Comparison of ENCODE assay signal across 10 cellular contexts in the genomic region with DNA sequence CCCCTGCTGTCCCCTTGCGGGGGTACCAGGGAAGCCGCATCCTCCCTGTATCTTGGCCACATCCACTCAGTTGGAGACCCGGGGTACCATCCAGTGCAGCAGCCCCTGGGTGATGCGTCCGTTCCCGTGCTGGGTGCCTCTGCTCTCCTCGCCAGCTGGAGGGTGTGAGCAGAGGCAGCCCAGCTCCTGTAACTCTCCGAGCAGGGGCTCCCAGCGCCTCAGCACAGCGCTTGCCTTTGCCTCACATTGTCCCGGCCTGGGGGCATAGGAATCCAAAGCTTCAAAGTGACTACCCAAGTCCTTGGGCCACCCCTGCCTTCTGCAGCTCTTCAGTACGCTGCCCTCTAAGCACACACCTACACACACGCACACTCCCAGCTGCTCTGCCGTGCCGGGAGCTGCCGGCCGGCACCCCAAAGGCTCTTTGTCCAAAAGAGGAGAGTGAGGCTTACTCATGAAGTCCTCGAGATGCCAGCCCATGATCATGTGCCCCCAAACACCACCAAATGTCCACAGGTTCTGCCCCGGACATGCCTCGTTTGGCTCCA. TPM values are rescaled to one million over a fixed set of nuclear protein-coding genes. Genes with fewer than 3 reads are reported as not detected.
DNase-seq lines count a peak whose midpoint lies in the region; ATAC-seq, FAIRE-seq and TF ChIP-seq lines count a peak whose summit lies in the region.
"Had no signal": no experiment of that assay in that cellular context is flagged by ENCODE, and none has a peak within 500 bp of the region (broad histone marks: within the 10 kb centered on the region; RNA-seq: fewer than 3 reads in every experiment).

No MANE protein-coding gene starts in this region.

- intact Hi-C loops in colonic mucosa (cut with DNase I) = no loop called here
- intact Hi-C loops in left lung (cut with DNase I) = no loop called here

- peak overlapping the region; percentile 61 to 66 for H3K9ac ChIP-seq in colonic mucosa (ENCODE audit: low read depth in 2 of 2, low read length in 2 of 2)
- H3K9ac ChIP-seq: KMS-11 had no signal

- H3K27me3 ChIP-seq in colonic mucosa (no peaks in the 10 kb centered on the region), left lung (peaks cover 0 to 28% of the 10 kb centered on the region in 2 donors)

- H3K9me3 ChIP-seq in colonic mucosa (no peaks in the 10 kb centered on the region), left lung (no peaks in the 10 kb centered on the region)

- no peaks in the 10 kb centered on the region for H3K4me1 ChIP-seq in colonic mucosa
- H3K4me1 ChIP-seq in left lung = peaks cover 8 to 26% of the 10 kb centered on the region in 2 donors

- ATAC-seq in left lung (peak; percentile 38), HG03025 (IDR thresholded peaks at IDR 0.05; ENCODE audit: low FRiP score, unreplicated experiment) (no peak), HG03469 (IDR thresholded peaks at IDR 0.05; ENCODE audit: unreplicated experiment) (no peak)

- peak overlapping the region; percentile 40 for H3K4me3 ChIP-seq in colonic mucosa
- peak overlapping the region; percentile 35 to 48 for H3K4me3 ChIP-seq in left lung

- peak; percentile 49 for FAIRE-seq in HTR-8/SVneo (lab: Jason Lieb, UNC)
- FAIRE-seq: TTC549 had no signal

- H3K27ac ChIP-seq in colonic mucosa (peak overlapping the region; percentile 74), left lung (peak overlapping the region; percentile 73 to 81)
- H3K27ac ChIP-seq: KMS-11 had no signal

- H3K36me3 ChIP-seq in colonic mucosa (no peaks in the 10 kb centered on the region), left lung (no peaks in the 10 kb centered on the region)

- no peak for TF ChIP-seq CTCF in colonic mucosa (IDR thresholded peaks at IDR 0.05)
- TF ChIP-seq CTCF in left lung (IDR thresholded peaks at IDR 0.05) = no peak

- DNase-seq in HTR-8/SVneo (ENCODE audit: insufficient read length, low spot score) (no peak), colonic mucosa (no peak), left lung (no peak), superior temporal gyrus (ENCODE audit: extremely low spot score) (peak; percentile 47), NCI-H128 (lab: John Stamatoyannopoulos, UW; ENCODE audit: unreplicated experiment) (no peak)
- no peak for DNase-seq in activated CD4-positive, alpha-beta T cell treated with anti-CD3 and anti-CD28 coated beads for 4 hours

RNA-seq across cellular contexts. Expression of a gene that starts 0.7 kb away (rescaled TPM):
- total RNA-seq in colonic mucosa = 10 to 100 TPM in 1 of 2 donors, 1 to 10 TPM in 1; 2.7 to 15.1 TPM
- total RNA-seq in left lung = 10 to 100 TPM; 22.7 to 26.2 TPM
